Comparison of ENCODE assay signal across 35 cellular contexts in the genomic region with DNA sequence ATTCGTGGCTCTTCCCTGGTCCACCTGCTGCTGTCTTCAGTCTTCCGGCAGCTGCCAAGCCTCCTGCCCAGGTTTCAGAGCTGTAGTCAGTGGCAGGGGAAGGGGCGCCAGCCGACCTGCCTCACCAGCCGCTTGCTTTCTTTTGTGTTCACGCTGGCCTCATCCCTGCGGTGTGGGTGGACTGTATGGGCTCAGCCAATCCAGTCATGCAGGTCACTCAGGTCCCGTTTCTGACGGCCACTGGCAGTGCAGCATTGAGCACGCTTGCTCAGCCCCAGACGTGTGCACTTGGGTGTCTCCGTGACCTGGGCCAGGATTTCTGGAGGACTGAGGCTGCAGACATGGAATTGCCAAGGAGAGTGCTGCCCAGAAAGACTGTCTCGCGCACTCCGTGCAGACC. TPM values are rescaled to one million over a fixed set of nuclear protein-coding genes. Genes with fewer than 3 reads are reported as not detected.
"Had no signal": no experiment of that assay in that cellular context is flagged by ENCODE, and none has a peak within 500 bp of the region (broad histone marks: within the 10 kb centered on the region; RNA-seq: fewer than 3 reads in every experiment).

No MANE protein-coding gene starts in this region.

- H3K4me1 ChIP-seq: adrenal gland, SJCRH30 had no signal

- ATAC-seq: activated naive CD4-positive, alpha-beta T cell treated with anti-CD3 and anti-CD28 coated beads, Interleukin-2, amount 50 U/mL, for 72 hours; activated T-cell treated with anti-CD3 and anti-CD28 coated beads, Interleukin-2, amount 50 U/mL, for 4 hours; Panc1 had no signal

- H3K27me3 ChIP-seq: adrenal gland, SJCRH30 had no signal

- H3K27ac Mint-ChIP-seq: activated naive CD4-positive, alpha-beta T cell treated with anti-CD3 and anti-CD28 coated beads for 36 hours; activated naive CD4-positive, alpha-beta T cell treated with anti-CD3 and anti-CD28 coated beads, Interleukin-2, amount 50 U/mL, for 72 hours; activated T-helper 1 cell treated with anti-CD3 and anti-CD28 coated beads, Interleukin-12 subunit alpha, Interleukin-12 subunit beta, Interleukin-2, Interleukin-4 antibody, amounts not matched to agents 30 ng/mL and 10 ng/mL and 1 ng/mL, durations not matched to agents 14 hours and 24 hours and 36 hours; brain had no signal

- H3K4me3 Mint-ChIP-seq: activated naive CD4-positive, alpha-beta T cell treated with anti-CD3 and anti-CD28 coated beads for 36 hours; activated T-cell treated with anti-CD3 and anti-CD28 coated beads, Interleukin-2, amount 50 U/mL, for 4 hours; activated T-helper 1 cell treated with anti-CD3 and anti-CD28 coated beads, Interleukin-12 subunit alpha, Interleukin-12 subunit beta, Interleukin-2, Interleukin-4 antibody, amounts not matched to agents 30 ng/mL and 10 ng/mL and 1 ng/mL, durations not matched to agents 14 hours and 24 hours and 36 hours; brain had no signal

- DNase-seq: activated CD4-positive, alpha-beta T cell treated with anti-CD3 and anti-CD28 coated beads for 1 hour; activated CD4-positive, alpha-beta T cell treated with anti-CD3 and anti-CD28 coated beads for 48 hours; activated CD4-positive, alpha-beta T cell treated with anti-CD3 and anti-CD28 coated beads, Interleukin-2, amount 50 U/mL, for 4 hours; activated CD4-positive, CD25-positive, alpha-beta regulatory T cell; activated CD8-positive, alpha-beta memory T cell treated with anti-CD3 and anti-CD28 coated beads, Interleukin-2, amount 50 U/mL, for 4 hours; activated gamma-delta T cell treated with Interleukin-2 at 50 U/mL for 16 hours; activated naive CD4-positive, alpha-beta T cell treated with anti-CD3 and anti-CD28 coated beads for 36 hours; activated T-cell treated with anti-CD3 and anti-CD28 coated beads for 4 hours; activated T-cell treated with anti-CD3 and anti-CD28 coated beads, Interleukin-2, amount 50 U/mL, for 4 hours; anterior cingulate cortex; caudate nucleus; Karpas-422; NCI-H1105; NCI-H1417 treated with DMSO at 0.1 percent for 48 hours; NCI-H187 treated with DMSO at 0.1 percent for 48 hours; NCI-H2081; NCI-H2171 treated with DMSO at 0.1 percent for 48 hours; NCI-H2227 treated with DMSO at 0.1 percent for 48 hours; NCI-H446 treated with DMSO at 0.1 percent for 48 hours; NCI-H524 treated with DMSO at 0.1 percent for 48 hours; SHP77; SJCRH30; T1000; WERI-Rb-1 had no signal

- H3K4me1 Mint-ChIP-seq: brain had no signal

- H3K27ac ChIP-seq: adrenal gland, SJCRH30, SK-N-MC, WERI-Rb-1 had no signal

- FAIRE-seq: bronchial epithelial cell had no signal

- H3K27me3 Mint-ChIP-seq: brain had no signal

- H3K4me3 ChIP-seq: adrenal gland, SJCRH30, SK-N-MC had no signal

RNA-seq across cellular contexts. Expression of gene CIB3, which starts 50.4 kb away (rescaled TPM):
- total RNA-seq: activated naive CD4-positive, alpha-beta T cell treated with anti-CD3 and anti-CD28 coated beads for 36 hours; activated T-cell treated with anti-CD3 and anti-CD28 coated beads, Interleukin-2, amount 50 U/mL, for 4 hours; activated T-helper 1 cell treated with anti-CD3 and anti-CD28 coated beads, Interleukin-12 subunit alpha, Interleukin-12 subunit beta, Interleukin-2, Interleukin-4 antibody, amounts not matched to agents 30 ng/mL and 10 ng/mL and 1 ng/mL, durations not matched to agents 14 hours and 24 hours and 36 hours; adrenal gland; bronchial epithelial cell; MCF 10A; RPMI7951; SJCRH30; T-helper 1 cell treated with Interleukin-12 subunit alpha and Interleukin-12 subunit beta and Interleukin-4 antibody, amounts not matched to agents 30 ng/mL and 1 ng/mL, for 36 hours; T-helper 2 cell treated with Interferon-gamma antibody and Interleukin-4, amounts not matched to agents 100 ng/mL and 5 ng/mL, for 36 hours had no signal
